ENCODE assay signal across 8 cellular contexts in genomic region chr18:68713791-68714190, GRCh38. TPM values are rescaled to one million over a fixed set of nuclear protein-coding genes. Genes with fewer than 3 reads are reported as not detected.
DNase-seq lines count a peak whose midpoint lies in the region; ATAC-seq and TF ChIP-seq lines count a peak whose summit lies in the region.

No MANE protein-coding gene starts in this region.

- TF ChIP-seq POLR2A in esophagus muscularis mucosa (IDR thresholded peaks at IDR 0.05; ENCODE audit: low read depth), result no peak

- 24% methylated on average over 6 of the region's 6 CpGs for WGBS in esophagus muscularis mucosa
- WGBS in psoas muscle, 3 donors, result 33 to 39% (median 34%) methylated on average over 6 of the region's 6 CpGs

- intact Hi-C loops in Panc1 (cut with micrococcal nuclease; ENCODE audit: unreplicated experiment), result no loop called here
- intact Hi-C loops in esophagus muscularis mucosa (cut with DNase I), result no loop called here
- intact Hi-C loops in psoas muscle (cut with DNase I), result no loop called here

- no TSS peak for BruUV-seq in Panc1 (replicated peaks; lab: Mats Ljungman, UMichigan)

- POLR2A ChIA-PET in Panc1 (lab: Charles Lee), result no interaction called here

- H3K9me3 ChIP-seq in Panc1 (ENCODE audit: control insufficient read depth, insufficient read depth, low read depth, low read length) (no peaks in the 10 kb centered on the region), esophagus muscularis mucosa (no peaks in the 10 kb centered on the region), psoas muscle (no peaks in the 10 kb centered on the region)

- peak overlapping the region; percentile 83 for H3K27ac ChIP-seq in Panc1 (ENCODE audit: low read length)
- H3K27ac ChIP-seq in esophagus muscularis mucosa (replicated peaks in 1 of 4), result peak overlapping the region in 2 of 4 donors; percentile 82 to 84
- H3K27ac ChIP-seq in psoas muscle, result no peak overlapping the region

- no peak for TF ChIP-seq EP300 in esophagus muscularis mucosa (IDR thresholded peaks at IDR 0.05)

- CTCF ChIA-PET in Panc1 (lab: Charles Lee), result no interaction called here

- H3K27me3 ChIP-seq in Panc1 (ENCODE audit: control insufficient read depth, insufficient read depth, low read length) (no peaks in the 10 kb centered on the region), esophagus muscularis mucosa (no peaks in the 10 kb centered on the region), psoas muscle (ENCODE audit: insufficient read depth in 3 of 3, low read length in 2 of 3) (no peaks in the 10 kb centered on the region)

- H3K36me3 ChIP-seq in Panc1 (ENCODE audit: control insufficient read depth, insufficient read depth, low read length) (peaks cover 14% of the 10 kb centered on the region), esophagus muscularis mucosa (peaks cover 0 to 39% (median 25%) of the 10 kb centered on the region in 4 donors), psoas muscle (ENCODE audit: insufficient read depth in 1 of 2, low read depth in 1 of 2) (peaks cover 6 to 41% of the 10 kb centered on the region in 2 donors)

- peak overlapping the region; percentile 87 for H3K4me3 ChIP-seq in Panc1 (ENCODE audit: low read depth in 2 of 2, low read length in 2 of 2)
- H3K4me3 ChIP-seq in esophagus muscularis mucosa, result peak overlapping the region; percentile 89 to 95 (median 92)
- peak overlapping the region; percentile 84 for H3K4me3 ChIP-seq in psoas muscle

- DNase-seq in GM03348 (ENCODE audit: low spot score) (peak; percentile 14), Panc1 (ENCODE audit: low read depth, low spot score) (no peak), esophagus muscularis mucosa (ENCODE audit: extremely low spot score) (no peak), psoas muscle (no peak), retina (no peak), NCI-H526 treated with DMSO at 0.1 percent for 48 hours (lab: John Stamatoyannopoulos, UW) (no peak), mucosa of gallbladder (ENCODE audit: low spot score) (no peak)
- DNase-seq in stimulated activated CD4-positive, alpha-beta T cell treated with anti-CD3 and anti-CD28 coated beads, Interleukin-4, amount 100 ng/mL, for 1 hour, result no peak

- TF ChIP-seq CTCF in Panc1 (IDR thresholded peaks at IDR 0.05) (no peak), esophagus muscularis mucosa (IDR thresholded peaks at IDR 0.05) (no peak), psoas muscle (IDR thresholded peaks at IDR 0.05) (no peak)

- in situ Hi-C loops in Panc1 (cut with HindIII; ENCODE audit: low pct_unique_long_range_greater_than_20kb, low sequenced_read_pairs), result no loop called here

- peaks cover 9% of the 10 kb centered on the region; the same call in 1 of the 2 replicates for H3K4me1 ChIP-seq in Panc1 (ENCODE audit: control insufficient read depth, insufficient read depth, low read length)
- H3K4me1 ChIP-seq in esophagus muscularis mucosa, result peaks cover 5 to 37% (median 30%) of the 10 kb centered on the region in 4 donors
- no peaks in the 10 kb centered on the region for H3K4me1 ChIP-seq in psoas muscle

- ATAC-seq in Panc1 (no peak), psoas muscle (no peak)

RNA-seq across cellular contexts. Expression of gene TMX3, which starts 1.1 kb away (rescaled TPM):
- total RNA-seq in Panc1 (2021; ENCODE audit: unreplicated experiment), result 37.4 TPM
- 16.7 TPM for polyA plus RNA-seq in Panc1 (2012; ENCODE audit: insufficient read length)
- total RNA-seq in esophagus muscularis mucosa, result 10 to 100 TPM; 29.0 to 39.5 (median 31.3) TPM
- 10 to 100 TPM; 17.8 to 25.3 (median 19.4) TPM for total RNA-seq in psoas muscle
- 10 to 100 TPM in 2 of 3 donors, 1 to 10 TPM in 1; 8.5 to 24.4 (median 14.5) TPM for polyA plus RNA-seq in psoas muscle
- 28.5 TPM for total RNA-seq in mucosa of gallbladder
